In the genomic region with DNA sequence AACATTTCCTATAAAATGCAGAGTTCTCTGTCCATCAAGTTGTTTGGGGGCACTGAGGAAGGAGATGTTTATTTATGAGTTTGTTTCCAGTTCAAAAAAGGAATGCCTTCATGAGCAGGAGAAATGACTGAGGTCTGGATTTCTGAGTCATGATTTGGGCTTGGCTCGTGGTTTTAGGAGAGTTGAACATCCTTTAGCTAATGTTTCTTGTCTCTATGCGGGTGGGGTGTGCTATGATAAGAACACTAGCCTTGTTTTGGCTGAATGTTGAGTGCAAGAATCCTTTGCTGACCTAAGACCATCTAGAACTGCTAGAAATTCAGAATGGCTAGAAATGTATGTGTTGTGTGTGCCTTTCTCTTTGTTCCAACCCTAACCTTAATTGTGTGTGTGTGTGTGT, we compare ENCODE assay signal across 5 cellular contexts. TPM values are rescaled to one million over a fixed set of nuclear protein-coding genes. Genes with fewer than 3 reads are reported as not detected.
A peak's percentile ranks its signal among the peaks of the same experiment; 100 is the strongest.
DNase-seq lines count a peak whose midpoint lies in the region; ATAC-seq, FAIRE-seq and TF ChIP-seq lines count a peak whose summit lies in the region.
"Not testable (repeated sequence)": the region's sequence is repeated elsewhere in the genome, so short reads cannot be mapped to it uniquely, and the experiment has no call there.

No MANE protein-coding gene starts in this region.

- TF ChIP-seq CTCF in DND-41 (IDR thresholded peaks at IDR 0.05; ENCODE audit: borderline replicate concordance, extremely low read depth, low read length, poor library complexity, severe bottlenecking); PC-3 (conservative IDR thresholded peaks at IDR 0.05; ENCODE audit: low read depth, low read length); foreskin keratinocyte (conservative IDR thresholded peaks at IDR 0.05): not testable (repeated sequence)

- WGBS in right cardiac atrium, result no CpG with 5 or more reads among the region's 2 CpGs

- H4K20me1 ChIP-seq in DND-41 (ENCODE audit: insufficient read depth, low read length); PC-3 (ENCODE audit: low read length): not testable (repeated sequence)

- POLR2A ChIA-PET in PC-3 (lab: Charles Lee; ENCODE audit: unreplicated experiment), result not testable (repeated sequence)

- not testable (repeated sequence) for H3K36me3 ChIP-seq in DND-41 (ENCODE audit: insufficient read depth, low read length); PC-3 (ENCODE audit: low read depth, low read length)

- H3K9me2 ChIP-seq in PC-3 (replicated peaks; ENCODE audit: low read length), result not testable (repeated sequence)

- H3K27me3 ChIP-seq in DND-41 (ENCODE audit: insufficient read depth, low read length, poor library complexity); PC-3 (ENCODE audit: low read length); foreskin keratinocyte; right cardiac atrium (ENCODE audit: control insufficient read depth, insufficient read depth): not testable (repeated sequence)

- H3K79me2 ChIP-seq in DND-41 (ENCODE audit: insufficient read depth, low read length); PC-3 (ENCODE audit: low read length): not testable (repeated sequence)

- H3K9me3 ChIP-seq in DND-41 (ENCODE audit: insufficient read depth, low read length, severe bottlenecking); PC-3 (ENCODE audit: low read length); right cardiac atrium (ENCODE audit: control insufficient read depth, low read length): not testable (repeated sequence)

- CTCF ChIA-PET in PC-3 (lab: Charles Lee), result not testable (repeated sequence)

- H3K27ac ChIP-seq in DND-41 (ENCODE audit: low read length); PC-3 (ENCODE audit: low read length); foreskin keratinocyte; right cardiac atrium (ENCODE audit: low read length): not testable (repeated sequence)

- not testable (repeated sequence) for H3F3A ChIP-seq in PC-3 (ENCODE audit: low read length, unreplicated experiment)

- peak; percentile 57 for ATAC-seq in DND-41 (ENCODE audit: insufficient read depth, low read depth)
- peak; percentile 84 for ATAC-seq in PC-3
- peak; percentile 29 for ATAC-seq in foreskin keratinocyte
- peak; percentile 43 to 68 for ATAC-seq in right cardiac atrium

- not testable (repeated sequence) for H2AFZ ChIP-seq in DND-41 (ENCODE audit: low read depth, low read length); PC-3 (ENCODE audit: low read length)

- H3K9ac ChIP-seq in DND-41 (ENCODE audit: low read depth, low read length); PC-3 (ENCODE audit: low read length): not testable (repeated sequence)

- not testable (repeated sequence) for H3K4me1 ChIP-seq in DND-41 (ENCODE audit: insufficient read depth, low read length); PC-3 (ENCODE audit: insufficient read depth, low read length); foreskin keratinocyte; right cardiac atrium (ENCODE audit: control insufficient read depth, insufficient read depth, low read length)

- peak; percentile 13 for FAIRE-seq in urothelium cell line (lab: Jason Lieb, UNC)

- not testable (repeated sequence) for DNase-seq in DND-41; PC-3; foreskin keratinocyte; right cardiac atrium; urothelium cell line (ENCODE audit: low spot score)

- BruUV-seq in PC-3 (replicated peaks; lab: Mats Ljungman, UMichigan), result not testable (repeated sequence)

- H3K4me2 ChIP-seq in DND-41 (ENCODE audit: insufficient read depth, low read length); PC-3 (ENCODE audit: low read length): not testable (repeated sequence)

- H3K4me3 ChIP-seq in DND-41 (ENCODE audit: low read depth in 1 of 2, low read length in 2 of 2); PC-3 (ENCODE audit: low read length); right cardiac atrium (ENCODE audit: low read length): not testable (repeated sequence)

- intact Hi-C loops in PC-3 (cut with micrococcal nuclease); right cardiac atrium (cut with DNase I): not testable (repeated sequence)

RNA-seq across cellular contexts. Expression of a gene that starts 59.1 kb away (rescaled TPM):
- total RNA-seq in PC-3 (2014; rRNA removed), result 7.9 and 8.9 TPM in 2 replicates
- 3.9 and 4.3 TPM in 2 replicates for total RNA-seq in foreskin keratinocyte
- 1.6 and 1.9 TPM in 2 replicates for polyA plus RNA-seq in foreskin keratinocyte
- 1 to 10 TPM; 4.1 to 5.1 (median 4.2) TPM for total RNA-seq in right cardiac atrium
- 3.2 TPM for polyA plus RNA-seq in right cardiac atrium

Comparison
In these comparisons a context has a peak if more than half of its experiments do, and no peak if none do; other contexts are left out.
1. ATAC-seq: peak in every context shown above with its lines; median percentile 84 in PC-3; 57 in DND-41; 56 in right cardiac atrium; 29 in foreskin keratinocyte.